In genomic region chr15:63244399-63244798, GRCh38 we compare ENCODE assay signal across 12 cellular contexts. TPM values are rescaled to one million over a fixed set of nuclear protein-coding genes. Genes with fewer than 3 reads are reported as not detected.
DNase-seq lines count a peak whose midpoint lies in the region; ATAC-seq and TF ChIP-seq lines count a peak whose summit lies in the region.
"Had no signal": no experiment of that assay in that cellular context is flagged by ENCODE, and none has a peak within 500 bp of the region (broad histone marks: within the 10 kb centered on the region; RNA-seq: fewer than 3 reads in every experiment).

No MANE protein-coding gene starts in this region.

- no peak overlapping the region for H3K4me3 Mint-ChIP-seq in natural killer cell treated with Interleukin-12 subunit alpha and Interleukin-12 subunit beta and Interleukin-15 and Interleukin-18, amount 100 ng/mL, for 72 hours
- H3K4me3 Mint-ChIP-seq: GM23338 had no signal

- CTCF ChIA-PET in A673 (lab: Charles Lee) (no interaction called here), RWPE1 (lab: Yijun Ruan, JAX) (no interaction called here)

- 71 to 89% methylated on average over 3 to 4 of the region's 4 CpGs for WGBS in ectodermal cell, 2 experiments
- WGBS in prostate gland, result 42% methylated on average over 4 of the region's 4 CpGs

- peak; percentile 70 for DNase-seq in A673 (ENCODE audit: low spot score)
- peak; percentile 55 for DNase-seq in RWPE1 (ENCODE audit: low spot score)
- no peak for DNase-seq in natural killer cell treated with Interleukin-12 subunit alpha and Interleukin-12 subunit beta and Interleukin-15 and Interleukin-18, amount 100 ng/mL, for 72 hours (ENCODE audit: low spot score)
- no peak for DNase-seq in prostate gland (ENCODE audit: low spot score)
- DNase-seq in germinal center (ENCODE audit: low spot score), result no peak
- DNase-seq in DMS 273 treated with DMSO at 0.1 percent for 48 hours (lab: John Stamatoyannopoulos, UW), result no peak
- DNase-seq: NCI-H2081 had no signal

- H3K9me3 Mint-ChIP-seq in natural killer cell treated with Interleukin-12 subunit alpha and Interleukin-12 subunit beta and Interleukin-15 and Interleukin-18, amount 100 ng/mL, for 72 hours, result no peaks in the 10 kb centered on the region

- H3K9me3 ChIP-seq in A673 (ENCODE audit: low read depth, low read length, poor library complexity, severe bottlenecking) (peaks cover 8% of the 10 kb centered on the region), ectodermal cell (ENCODE audit: control insufficient read depth, low read length) (no peaks in the 10 kb centered on the region), prostate gland (no peaks in the 10 kb centered on the region)

- H3K36me3 ChIP-seq in A673 (ENCODE audit: insufficient read depth, low read length, poor library complexity, severe bottlenecking) (peaks cover 5% of the 10 kb centered on the region), ectodermal cell (ENCODE audit: control insufficient read depth, insufficient read depth, low read length) (peaks cover 10% of the 10 kb centered on the region), prostate gland (no peaks in the 10 kb centered on the region)

- H3K4me1 Mint-ChIP-seq in natural killer cell treated with Interleukin-12 subunit alpha and Interleukin-12 subunit beta and Interleukin-15 and Interleukin-18, amount 100 ng/mL, for 72 hours (ENCODE audit: low read depth in 2 of 2), result peaks cover 54 to 59% of the 10 kb centered on the region in 2 donors
- H3K4me1 Mint-ChIP-seq: GM23338 had no signal

- no peak overlapping the region for H3K4me3 ChIP-seq in A673 (ENCODE audit: low read depth, low read length, poor library complexity, severe bottlenecking)
- no peak overlapping the region for H3K4me3 ChIP-seq in ectodermal cell (ENCODE audit: insufficient read depth, low read depth, low read length)
- H3K4me3 ChIP-seq in prostate gland, result no peak overlapping the region
- H3K4me3 ChIP-seq: BLaER1 treated with 17β-estradiol and CSF1 and Interleukin-3, amounts not matched to agents 10 nM and 100 nM; GM23338 had no signal

- peak overlapping the region; percentile 70 for H3K27ac ChIP-seq in A673 (ENCODE audit: low read depth, low read length, poor library complexity, severe bottlenecking)
- no peak overlapping the region for H3K27ac ChIP-seq in RWPE1
- H3K27ac ChIP-seq in ectodermal cell (ENCODE audit: insufficient read depth, low read depth, low read length, poor library complexity, severe bottlenecking), result peak overlapping the region; percentile 11
- no peak overlapping the region for H3K27ac ChIP-seq in prostate gland
- H3K27ac ChIP-seq: BLaER1 treated with 17β-estradiol and CSF1 and Interleukin-3, amounts not matched to agents 10 nM and 100 nM; HL-60 had no signal

- H3K27me3 Mint-ChIP-seq in natural killer cell treated with Interleukin-12 subunit alpha and Interleukin-12 subunit beta and Interleukin-15 and Interleukin-18, amount 100 ng/mL, for 72 hours, result no peaks in the 10 kb centered on the region

- H3K4me1 ChIP-seq in A673 (ENCODE audit: insufficient read depth, low read length, poor library complexity, severe bottlenecking), result peaks cover 67% of the 10 kb centered on the region
- H3K4me1 ChIP-seq in ectodermal cell (ENCODE audit: control insufficient read depth, insufficient read depth, low read length), result no peaks in the 10 kb centered on the region
- H3K4me1 ChIP-seq in prostate gland (replicated peaks), result no peaks in the 10 kb centered on the region

- BruUV-seq in A673 (replicated peaks; lab: Mats Ljungman, UMichigan), result no TSS peak

- POLR2A ChIA-PET in A673 (lab: Charles Lee; ENCODE audit: low non-redundant PET) (no interaction called here), RWPE1 (lab: Yijun Ruan, JAX; ENCODE audit: low non-redundant PET) (no interaction called here)

- TF ChIP-seq CTCF in A673 (conservative IDR thresholded peaks at IDR 0.05; ENCODE audit: low read depth, low read length) (no peak), RWPE1 (conservative IDR thresholded peaks at IDR 0.05; ENCODE audit: low read depth) (no peak), prostate gland (IDR thresholded peaks at IDR 0.05) (no peak)

- H3K36me3 Mint-ChIP-seq in natural killer cell treated with Interleukin-12 subunit alpha and Interleukin-12 subunit beta and Interleukin-15 and Interleukin-18, amount 100 ng/mL, for 72 hours, result peaks cover 21% of the 10 kb centered on the region

- intact Hi-C loops in A673 (cut with micrococcal nuclease; ENCODE audit: unreplicated experiment) (no loop called here), prostate gland (cut with DNase I) (no loop called here)

- TF ChIP-seq POLR2A in prostate gland (IDR thresholded peaks at IDR 0.05), result no peak

- H3K27me3 ChIP-seq in A673 (replicated peaks; ENCODE audit: insufficient read depth, low read depth, low read length, poor library complexity) (no peaks in the 10 kb centered on the region), ectodermal cell (ENCODE audit: control insufficient read depth, insufficient read depth, low read length, poor library complexity, severe bottlenecking) (no peaks in the 10 kb centered on the region), prostate gland (replicated peaks; ENCODE audit: insufficient read depth) (no peaks in the 10 kb centered on the region)
- H3K27me3 ChIP-seq: BLaER1 treated with 17β-estradiol and CSF1 and Interleukin-3, amounts not matched to agents 10 nM and 100 nM had no signal

- no peak for ATAC-seq in natural killer cell treated with Interleukin-12 subunit alpha and Interleukin-12 subunit beta and Interleukin-15 and Interleukin-18, amount 100 ng/mL, for 72 hours
- no peak for ATAC-seq in HG02678 (IDR thresholded peaks at IDR 0.05; ENCODE audit: unreplicated experiment)
- ATAC-seq: GM23338 had no signal

- peak overlapping the region; percentile 69 to 80 for H3K27ac Mint-ChIP-seq in natural killer cell treated with Interleukin-12 subunit alpha and Interleukin-12 subunit beta and Interleukin-15 and Interleukin-18, amount 100 ng/mL, for 72 hours
- H3K27ac Mint-ChIP-seq: GM23338 had no signal

RNA-seq across cellular contexts. Expression of gene APH1B, which starts 33.0 kb away (rescaled TPM):
- total RNA-seq in A673 (2021) (6.2 and 8.1 TPM in 2 replicates), prostate gland (10 to 100 TPM; 20.0 to 35.0 TPM)
- 5.4 TPM for polyA plus RNA-seq in ectodermal cell (2013, experiment 1 of 4)
- 4.8 TPM for polyA plus RNA-seq in ectodermal cell (2013, experiment 2 of 4)
- 5.9 TPM for polyA plus RNA-seq in ectodermal cell (2013, experiment 3 of 4)
- polyA plus RNA-seq in ectodermal cell (2013, experiment 4 of 4), result 6.7 TPM
- 10 to 100 TPM in 1 of 2 donors, 1 to 10 TPM in 1; 8.7 to 14.7 TPM for total RNA-seq in natural killer cell treated with Interleukin-12 subunit alpha and Interleukin-12 subunit beta and Interleukin-15 and Interleukin-18, amount 100 ng/mL, for 72 hours

RNA-seq across cellular contexts. Expression of gene RAB8B, which starts 55.0 kb away (rescaled TPM):
- total RNA-seq in A673 (2021), result 29.1 and 34.3 TPM in 2 replicates
- 59.3 TPM for polyA plus RNA-seq in ectodermal cell (2013, experiment 1 of 4)
- 57.6 TPM for polyA plus RNA-seq in ectodermal cell (2013, experiment 2 of 4)
- polyA plus RNA-seq in ectodermal cell (2013, experiment 3 of 4), result 31.3 TPM
- 39.3 TPM for polyA plus RNA-seq in ectodermal cell (2013, experiment 4 of 4)
- total RNA-seq in natural killer cell treated with Interleukin-12 subunit alpha and Interleukin-12 subunit beta and Interleukin-15 and Interleukin-18, amount 100 ng/mL, for 72 hours, result 100 to 1,000 TPM in 1 of 2 donors, 10 to 100 TPM in 1; 49.1 to 113 TPM
- 10 to 100 TPM; 18.5 to 29.2 TPM for total RNA-seq in prostate gland

Comparison
In these comparisons a context has a peak if more than half of its experiments do, and no peak if none do; other contexts are left out.
1. DNase-seq: peak in A673 (single experiment) and RWPE1 (single experiment); none in natural killer cell treated with Interleukin-12 subunit alpha and Interleukin-12 subunit beta and Interleukin-15 and Interleukin-18, amount 100 ng/mL, for 72 hours (single experiment), prostate gland (single experiment), germinal center (single experiment) and DMS 273 treated with DMSO at 0.1 percent for 48 hours (single experiment).
2. H3K27ac ChIP-seq: peak in A673 (single experiment) and ectodermal cell (single experiment); none in RWPE1 (single experiment) and prostate gland (0 of 2).